ENCODE assay signal across 1 cellular context in genomic region chr12:57627504-57628279, GRCh38.
TF ChIP-seq lines count a peak whose summit lies in the region.

No MANE protein-coding gene starts in this region.

TF ChIP-seq in GM12878, 131 proteins besides CTCF, POLR2A, EP300 and RAD21:
- TF ChIP-seq RBBP5 (conservative IDR thresholded peaks at IDR 0.05) (no peak), FOS (IDR thresholded peaks at IDR 0.05; ENCODE audit: borderline replicate concordance, extremely low read depth, insufficient read length) (no peak), ZBTB4 (CRISPR knock-in tag; IDR thresholded peaks at IDR 0.05) (no peak), ETV6 (conservative IDR thresholded peaks at IDR 0.05 in 1 of 2, IDR thresholded peaks at IDR 0.05 in 1 of 2; ENCODE audit: borderline replicate concordance in 1 of 2, low read depth in 1 of 2) (no peak), BCL3 (IDR thresholded peaks at IDR 0.05; ENCODE audit: borderline replicate concordance, insufficient read depth, low read depth, low read length, poor library complexity, severe bottlenecking) (no peak), TCF7 (IDR thresholded peaks at IDR 0.05; ENCODE audit: borderline replicate concordance) (no peak), HDAC2 (IDR thresholded peaks at IDR 0.05) (no peak)
